Comparison of ENCODE assay signal across 28 cellular contexts in genomic region chr19:44627631-44628030, GRCh38. TPM values are rescaled to one million over a fixed set of nuclear protein-coding genes. Genes with fewer than 3 reads are reported as not detected.
"Had no signal": no experiment of that assay in that cellular context is flagged by ENCODE, and none has a peak within 500 bp of the region (broad histone marks: within the 10 kb centered on the region; RNA-seq: fewer than 3 reads in every experiment).

No MANE protein-coding gene starts in this region.

- H3K9me3 ChIP-seq: colonic mucosa, gastrocnemius medialis, mucosa of descending colon, ovary, psoas muscle, sigmoid colon, suprapubic skin, transverse colon, upper lobe of right lung, uterus had no signal

- H3K36me3 ChIP-seq: colonic mucosa, gastrocnemius medialis, ovary, sigmoid colon, suprapubic skin, transverse colon, upper lobe of right lung, uterus had no signal

- ATAC-seq: esophagus mucosa; gastrocnemius medialis; mucosa of descending colon; naive thymus-derived CD8-positive, alpha-beta T cell; psoas muscle; right cardiac atrium; stimulated activated naive B cell treated with anti-CD40 and anti-IgM and Interleukin-4, amounts not matched to agents 10 μg/mL and 1 μg/mL and 100 μg/mL, for 72 hours; upper lobe of right lung had no signal

- H3K4me1 ChIP-seq: colonic mucosa, gastrocnemius medialis, psoas muscle, suprapubic skin, upper lobe of right lung, uterus had no signal

- H3K27me3 ChIP-seq: colonic mucosa, gastrocnemius medialis, ovary, sigmoid colon, suprapubic skin, transverse colon, upper lobe of right lung, uterus had no signal

- FAIRE-seq: keratinocyte had no signal

- H3K27ac ChIP-seq: colonic mucosa, gastrocnemius medialis, ovary, psoas muscle, sigmoid colon, skin epidermis, suprapubic skin, transverse colon, upper lobe of right lung, uterus had no signal

- DNase-seq: colonic mucosa; dermis blood vessel endothelial cell; foreskin fibroblast; gastrocnemius medialis; head of caudate nucleus; mucosa of descending colon; naive thymus-derived CD8-positive, alpha-beta T cell; nephron progenitor cell; nucleus accumbens; ovary; posterior cingulate gyrus; psoas muscle; right cardiac atrium; sigmoid colon; stimulated activated CD4-positive, alpha-beta T cell treated with anti-CD3 and anti-CD28 coated beads, Interleukin-15, amount 100 ng/mL, for 24 hours; stimulated activated CD4-positive, alpha-beta T cell treated with anti-CD3 and anti-CD28 coated beads, Interleukin-2, amount 100 ng/mL, for 48 hours; stimulated activated naive B cell treated with anti-CD40 and anti-IgM and Interleukin-4, amounts not matched to agents 10 μg/mL and 1 μg/mL and 100 μg/mL, for 72 hours; transverse colon; upper lobe of right lung; uterus had no signal

- H3K4me3 ChIP-seq: colonic mucosa, gastrocnemius medialis, lung, mucosa of descending colon, ovary, psoas muscle, sigmoid colon, skin epidermis, suprapubic skin, transverse colon, upper lobe of right lung, uterus had no signal

RNA-seq across cellular contexts. Expression of gene IGSF23, which starts 14.3 kb away (rescaled TPM):
- total RNA-seq: chondrocyte; colonic mucosa; dermis blood vessel endothelial cell; esophagus mucosa; gastrocnemius medialis; glomerular endothelial cell; lung; mesothelial cell of epicardium; mucosa of descending colon; naive thymus-derived CD8-positive, alpha-beta T cell; right cardiac atrium; sigmoid colon; suprapubic skin; transverse colon; upper lobe of right lung; uterus had no signal
- polyA plus RNA-seq: lung; naive thymus-derived CD8-positive, alpha-beta T cell; ovary; right cardiac atrium; sigmoid colon had no signal
